ENCODE assay signal across 8 cellular contexts in genomic region chr11:59173964-59174663, GRCh38. TPM values are rescaled to one million over a fixed set of nuclear protein-coding genes. Genes with fewer than 3 reads are reported as not detected.
A peak's percentile ranks its signal among the peaks of the same experiment; 100 is the strongest.
DNase-seq lines count a peak whose midpoint lies in the region; ATAC-seq, FAIRE-seq and TF ChIP-seq lines count a peak whose summit lies in the region.

No MANE protein-coding gene starts in this region.

- peaks cover 0 to 6% (median 5%) of the 10 kb centered on the region in 5 experiments for H3K9me3 Mint-ChIP-seq in brain

- RAD21 ChIA-PET in HCT116 (lab: Charles Lee; ENCODE audit: low non-redundant PET in 1 of 2, low total read pairs in 2 of 2, uncharacterized antibody in 2 of 2, unreplicated experiment in 2 of 2) = interaction anchor here in 1 of 2 experiments (0.7 kb wide), 1 partner anchor 16 kb away, joined by 3 read pairs; no protein-coding TSS in a partner anchor

- H3K4me1 ChIP-seq in HCT116 (ENCODE audit: control insufficient read depth in 1 of 2, insufficient read depth in 2 of 2, low read length in 2 of 2) (peaks cover 14 to 39% of the 10 kb centered on the region in 2 experiments; a peak in 3 of 4 replicates), HepG2 (ENCODE audit: insufficient read depth, low read length) (peaks cover 41% of the 10 kb centered on the region), BE2C (no peaks in the 10 kb centered on the region)

- FAIRE-seq in HepG2 (lab: Jason Lieb, UNC) = peak; percentile 67

- TF ChIP-seq POLR2A in HCT116 (IDR thresholded peaks at IDR 0.05; ENCODE audit: borderline replicate concordance, extremely low read depth, insufficient read depth, insufficient read length) (no peak), HepG2 (IDR thresholded peaks at IDR 0.05; ENCODE audit: insufficient read depth in 1 of 2, low read depth in 2 of 2, low read length in 2 of 2) (no peak)

- in situ Hi-C loops in HepG2 (cut with HindIII; ENCODE audit: extremely low pct_ligation_motif_present, low pct_unique_long_range_greater_than_20kb) = loop anchor here (5.0 to 10.0 kb wide), 2 partner anchors 33 to 111 kb away; no protein-coding TSS in a partner anchor

- DNase-seq in HCT116 (ENCODE audit: low read depth, low spot score) (no peak), HepG2 (ENCODE audit: low spot score) (peak; percentile 89), substantia nigra (lab: John Stamatoyannopoulos, UW) (peak in 1 of 49 donors; percentile 18), germinal center (ENCODE audit: low spot score) (no peak), BE2C (no peak)
- no peak for DNase-seq in stimulated activated CD4-positive, alpha-beta T cell treated with anti-CD3 and anti-CD28 coated beads, Interleukin-4, amount 100 ng/mL, for 24 hours

- H3K4me2 ChIP-seq in HCT116 (ENCODE audit: low read length) = peak overlapping the region; percentile 98
- H3K4me2 ChIP-seq in HepG2 (ENCODE audit: low read depth, low read length) = peak overlapping the region; percentile 100

- no peak overlapping the region for H3K27ac ChIP-seq in HCT116 (ENCODE audit: low read depth, low read length)
- H3K27ac ChIP-seq in HepG2 (ENCODE audit: extremely low read length, insufficient read depth, low read length) = peak overlapping the region; percentile 34
- H3K27ac ChIP-seq in substantia nigra (ENCODE audit: low read depth, low read length, poor library complexity, severe bottlenecking) = peak overlapping the region; percentile 99

- H3K36me3 Mint-ChIP-seq in brain = peaks cover 31% of the 10 kb centered on the region

- H3K36me3 ChIP-seq in HCT116 (ENCODE audit: control insufficient read depth in 1 of 2, insufficient read depth in 2 of 2, low read length in 2 of 2) = no peaks in the 10 kb centered on the region
- H3K36me3 ChIP-seq in HepG2 (replicated peaks in 1 of 2; ENCODE audit: control insufficient read depth in 1 of 2, insufficient read depth in 2 of 2, low read length in 2 of 2) = no peaks in the 10 kb centered on the region
- H3K36me3 ChIP-seq in BE2C = no peaks in the 10 kb centered on the region

- H3K4me3 ChIP-seq in HCT116 (replicated peaks in 1 of 2; ENCODE audit: low read depth in 1 of 2, low read length in 2 of 2) (no peak overlapping the region), HepG2 (replicated peaks in 1 of 3; ENCODE audit: insufficient read depth in 1 of 3, low read depth in 2 of 3, low read length in 3 of 3) (peak overlapping the region; percentile 67 to 80 (median 68)), BE2C (ENCODE audit: low read depth, low read length) (no peak overlapping the region)

- peaks cover 56% of the 10 kb centered on the region for H3K4me1 Mint-ChIP-seq in brain

- 6% methylated on average over 6 of the region's 7 CpGs for WGBS in HepG2 (ENCODE audit: low lambda C conversion rate)

- intact Hi-C loops in HCT116 (cut with micrococcal nuclease) = no loop called here
- intact Hi-C loops in HepG2 (cut with micrococcal nuclease; ENCODE audit: unreplicated experiment) = no loop called here

- peaks cover 12% of the 10 kb centered on the region for H3K27me3 Mint-ChIP-seq in brain

- ATAC-seq in HCT116 = no peak
- peak; percentile 49 for ATAC-seq in HepG2
- no peak for ATAC-seq in HG03565 (IDR thresholded peaks at IDR 0.05; ENCODE audit: unreplicated experiment)

- POLR2A ChIA-PET in HCT116 (lab: Charles Lee) (no interaction called here), HepG2 (lab: Yijun Ruan, JAX) (interaction anchor here (0.6 to 4.4 kb wide), 6 partner anchors 8 to 503 kb away, joined by 3 to 46 read pairs (median 4); partner anchors contain the start of gene FAM111A)

- no peak for TF ChIP-seq CTCF in HCT116 (IDR thresholded peaks at IDR 0.05 in 2 of 3, conservative IDR thresholded peaks at IDR 0.05 in 1 of 3; ENCODE audit: borderline replicate concordance in 1 of 3, insufficient read depth in 1 of 3, low read depth in 2 of 3, low read length in 2 of 3)
- no peak for TF ChIP-seq CTCF in brain (conservative IDR thresholded peaks at IDR 0.05)
- 0 out of 2 replicates have a peak, but pooled peaks have one; percentile 21 for TF ChIP-seq CTCF in HepG2 (CRISPR knock-in tag; IDR thresholded peaks at IDR 0.05)
- TF ChIP-seq CTCF in BE2C (IDR thresholded peaks at IDR 0.05; ENCODE audit: low read depth, low read length) = no peak

- H3K4me3 Mint-ChIP-seq in brain = peak overlapping the region; percentile 94 to 98 (median 97)

- no peaks in the 10 kb centered on the region for H3K9me3 ChIP-seq in HCT116 (ENCODE audit: control insufficient read depth in 1 of 2, insufficient read depth in 1 of 2, low read depth in 1 of 2, low read length in 2 of 2)
- no peaks in the 10 kb centered on the region for H3K9me3 ChIP-seq in HepG2 (ENCODE audit: low read length)
- H3K9me3 ChIP-seq in BE2C = no peaks in the 10 kb centered on the region

- H2AFZ ChIP-seq in HCT116 (ENCODE audit: low read depth, low read length, poor library complexity, severe bottlenecking) (no peak overlapping the region), HepG2 (ENCODE audit: low read length) (no peak overlapping the region)

- H4K20me1 ChIP-seq in HCT116 (ENCODE audit: insufficient read depth) = no peaks in the 10 kb centered on the region
- 0 out of 2 replicates have a peak, but pooled peaks cover 3% of the 10 kb centered on the region for H4K20me1 ChIP-seq in HepG2 (ENCODE audit: insufficient read depth, low read length)

- TF ChIP-seq RAD21 in HCT116 (IDR thresholded peaks at IDR 0.05; ENCODE audit: low read depth) (no peak), HepG2 (CRISPR knock-in tag; IDR thresholded peaks at IDR 0.05) (no peak)

- CTCF ChIA-PET in HCT116 (lab: Charles Lee) = interaction anchor here (0.7 to 2.7 kb wide), 2 partner anchors 9 to 12 kb away, joined by 3 to 23 read pairs; no protein-coding TSS in a partner anchor
- CTCF ChIA-PET in HepG2 (lab: Yijun Ruan, JAX; ENCODE audit: low intra/inter-chr PET ratio, low total read pairs) = interaction anchor here (0.8 kb wide), 1 partner anchor 34 kb away, joined by 3 read pairs; no protein-coding TSS in a partner anchor

- BruUV-seq in HCT116 (replicated peaks; lab: Mats Ljungman, UMichigan) (no TSS peak), HepG2 (replicated peaks; lab: Mats Ljungman, UMichigan) (TSS peak; percentile 57)

- H3K79me2 ChIP-seq in HCT116 (ENCODE audit: insufficient read depth, low read length) (no peaks in the 10 kb centered on the region), HepG2 (ENCODE audit: insufficient read depth, low read length) (no peaks in the 10 kb centered on the region)

- H3K9me2 ChIP-seq in HCT116 (ENCODE audit: insufficient read depth) = no peaks in the 10 kb centered on the region

- TF ChIP-seq EP300 in HepG2 (IDR thresholded peaks at IDR 0.05; ENCODE audit: low read depth in 2 of 2, low read length in 2 of 2) = peak; percentile 82 to 83
- TF ChIP-seq EP300 in HepG2 (CRISPR knock-in tag; IDR thresholded peaks at IDR 0.05; ENCODE audit: borderline replicate concordance) = peak; percentile 53; the same call in 1 of the 2 replicates

- H3K27ac Mint-ChIP-seq in brain = peak overlapping the region; percentile 89 to 98 (median 95)

- H3K9ac ChIP-seq in HCT116 (ENCODE audit: low read length) (no peak overlapping the region), HepG2 (ENCODE audit: insufficient read depth, low read depth, low read length) (0 out of 2 replicates have a peak overlapping the region, but pooled peaks have one; percentile 10)

- no peaks in the 10 kb centered on the region for H3K27me3 ChIP-seq in HCT116 (ENCODE audit: insufficient read depth, low read length)
- H3K27me3 ChIP-seq in HepG2 (ENCODE audit: control insufficient read depth in 1 of 2, insufficient read depth in 2 of 2, low read length in 2 of 2) = no peaks in the 10 kb centered on the region; a peak in 1 of 5 replicates
- H3K27me3 ChIP-seq in BE2C = peaks cover 14% of the 10 kb centered on the region

RNA-seq across cellular contexts. Expression of gene DTX4, which starts 2.2 kb away (rescaled TPM):
- total RNA-seq in HCT116 (2021; ENCODE audit: unreplicated experiment) (7.6 TPM), HepG2 (2016; rRNA removed; fragmentation: Illumina TruSeq; extraction: Trizol) (5.6 and 6.9 TPM in 2 replicates)
- polyA plus RNA-seq in HCT116 (2012) = 3.6 and 4.3 TPM in 2 replicates
- polyA plus RNA-seq in brain (ENCODE audit: insufficient read depth, low read depth, low replicate concordance) (5.2 TPM), HepG2 (2011; rRNA removed) (0.50 and 0.67 TPM in 2 replicates)
- total RNA-seq in HepG2 (2016; cell fraction: cytosol; rRNA removed; fragmentation: Illumina TruSeq; extraction: Trizol; ENCODE audit: low read depth) = 1.0 and 1.1 TPM in 2 replicates
- 5.8 and 5.9 TPM in 2 replicates for total RNA-seq in HepG2 (2016; cell fraction: insoluble cytoplasmic fraction; rRNA removed; fragmentation: Illumina TruSeq; extraction: Trizol)
- 4.1 and 4.8 TPM in 2 replicates for total RNA-seq in HepG2 (2016; cell fraction: membrane; rRNA removed; fragmentation: Illumina TruSeq; extraction: Trizol)
- 5.4 and 6.2 TPM in 2 replicates for total RNA-seq in HepG2 (2016; cell fraction: nucleus; rRNA removed; fragmentation: Illumina TruSeq; extraction: Trizol)
- 0.37 and 0.47 TPM in 2 replicates for polyA plus RNA-seq in HepG2 (2011; cell fraction: cytosol; rRNA removed)
- 2.6 and 3.0 TPM in 2 replicates for polyA plus RNA-seq in HepG2 (2011; cell fraction: nucleus; rRNA removed)
- 0.91 and 0.99 TPM in 2 replicates for polyA plus RNA-seq in HepG2 (2012)
- 0.53 and 0.69 TPM in 2 replicates for polyA plus RNA-seq in HepG2 (2016; cell fraction: cytosol; fragmentation: Illumina TruSeq; extraction: Trizol; ENCODE audit: low read depth)
- polyA plus RNA-seq in HepG2 (2016; cell fraction: insoluble cytoplasmic fraction; fragmentation: Illumina TruSeq; extraction: Trizol; ENCODE audit: low read depth) = 5.1 and 5.8 TPM in 2 replicates
- 2.1 and 2.3 TPM in 2 replicates for polyA plus RNA-seq in HepG2 (2016; cell fraction: membrane; fragmentation: Illumina TruSeq; extraction: Trizol; ENCODE audit: low read depth)
- polyA plus RNA-seq in HepG2 (2016; cell fraction: nucleus; fragmentation: Illumina TruSeq; extraction: Trizol; ENCODE audit: insufficient read depth, low read depth) = 6.9 and 7.2 TPM in 2 replicates
- polyA minus RNA-seq in HepG2 (2011; rRNA and poly(A)+ RNA removed; ENCODE audit: low replicate concordance) = 3.2 and 10.3 TPM in 2 replicates
- 1.1 and 1.2 TPM in 2 replicates for polyA minus RNA-seq in HepG2 (2011; cell fraction: cytosol; rRNA and poly(A)+ RNA removed)
- 2.4 and 2.8 TPM in 2 replicates for polyA minus RNA-seq in HepG2 (2011; cell fraction: nucleus; rRNA and poly(A)+ RNA removed)
- polyA plus RNA-seq in BE2C (2012; ENCODE audit: insufficient read depth, insufficient read length, low read depth) = 0.31 TPM

RNA-seq across cellular contexts. Expression of gene FAM111A, which starts 31.5 kb away (rescaled TPM):
- 30.3 TPM for total RNA-seq in HCT116 (2021; ENCODE audit: unreplicated experiment)
- 9.0 and 13.5 TPM in 2 replicates for polyA plus RNA-seq in HCT116 (2012)
- 5.5 TPM for polyA plus RNA-seq in brain (ENCODE audit: insufficient read depth, low read depth, low replicate concordance)
- total RNA-seq in HepG2 (2016; rRNA removed; fragmentation: Illumina TruSeq; extraction: Trizol) = 13.5 and 17.0 TPM in 2 replicates
- 0.88 and 1.4 TPM in 2 replicates for total RNA-seq in HepG2 (2016; cell fraction: cytosol; rRNA removed; fragmentation: Illumina TruSeq; extraction: Trizol; ENCODE audit: low read depth)
- total RNA-seq in HepG2 (2016; cell fraction: insoluble cytoplasmic fraction; rRNA removed; fragmentation: Illumina TruSeq; extraction: Trizol) = 14.4 and 15.0 TPM in 2 replicates
- total RNA-seq in HepG2 (2016; cell fraction: membrane; rRNA removed; fragmentation: Illumina TruSeq; extraction: Trizol) = 4.5 and 6.7 TPM in 2 replicates
- total RNA-seq in HepG2 (2016; cell fraction: nucleus; rRNA removed; fragmentation: Illumina TruSeq; extraction: Trizol) = 17.0 and 17.9 TPM in 2 replicates
- 3.2 and 3.9 TPM in 2 replicates for polyA plus RNA-seq in HepG2 (2011; rRNA removed)
- polyA plus RNA-seq in HepG2 (2011; cell fraction: cytosol; rRNA removed) = 1.4 and 2.2 TPM in 2 replicates
- 8.9 and 11.1 TPM in 2 replicates for polyA plus RNA-seq in HepG2 (2011; cell fraction: nucleus; rRNA removed)
- 2.7 and 4.6 TPM in 2 replicates for polyA plus RNA-seq in HepG2 (2012)
- 0.55 and 0.80 TPM in 2 replicates for polyA plus RNA-seq in HepG2 (2016; cell fraction: cytosol; fragmentation: Illumina TruSeq; extraction: Trizol; ENCODE audit: low read depth)
- polyA plus RNA-seq in HepG2 (2016; cell fraction: insoluble cytoplasmic fraction; fragmentation: Illumina TruSeq; extraction: Trizol; ENCODE audit: low read depth) = 6.4 and 9.5 TPM in 2 replicates
- 1.7 and 2.3 TPM in 2 replicates for polyA plus RNA-seq in HepG2 (2016; cell fraction: membrane; fragmentation: Illumina TruSeq; extraction: Trizol; ENCODE audit: low read depth)
- 28.5 and 30.8 TPM in 2 replicates for polyA plus RNA-seq in HepG2 (2016; cell fraction: nucleus; fragmentation: Illumina TruSeq; extraction: Trizol; ENCODE audit: insufficient read depth, low read depth)
- 2.8 and 25.3 TPM in 2 replicates for polyA minus RNA-seq in HepG2 (2011; rRNA and poly(A)+ RNA removed; ENCODE audit: low replicate concordance)
- polyA minus RNA-seq in HepG2 (2011; cell fraction: cytosol; rRNA and poly(A)+ RNA removed) = 2.6 and 4.8 TPM in 2 replicates
- 14.2 and 14.3 TPM in 2 replicates for polyA minus RNA-seq in HepG2 (2011; cell fraction: nucleus; rRNA and poly(A)+ RNA removed)
- 0.31 TPM for polyA plus RNA-seq in BE2C (2012; ENCODE audit: insufficient read depth, insufficient read length, low read depth)

RNA-seq across cellular contexts. Expression of gene MPEG1, which starts 38.6 kb away (rescaled TPM):
- 0.07 TPM for total RNA-seq in HCT116 (2021; ENCODE audit: unreplicated experiment)
- polyA plus RNA-seq in HCT116 (2012) = not detected in 2 replicates
- polyA plus RNA-seq in brain (ENCODE audit: insufficient read depth, low read depth, low replicate concordance) = 2.3 TPM
- total RNA-seq in HepG2 (2016; rRNA removed; fragmentation: Illumina TruSeq; extraction: Trizol) = not detected in 2 replicates
- not detected in 2 replicates for total RNA-seq in HepG2 (2016; cell fraction: cytosol; rRNA removed; fragmentation: Illumina TruSeq; extraction: Trizol; ENCODE audit: low read depth)
- not detected in 2 replicates for total RNA-seq in HepG2 (2016; cell fraction: insoluble cytoplasmic fraction; rRNA removed; fragmentation: Illumina TruSeq; extraction: Trizol)
- not detected in 2 replicates for total RNA-seq in HepG2 (2016; cell fraction: membrane; rRNA removed; fragmentation: Illumina TruSeq; extraction: Trizol)
- not detected in 2 replicates for total RNA-seq in HepG2 (2016; cell fraction: nucleus; rRNA removed; fragmentation: Illumina TruSeq; extraction: Trizol)
- polyA plus RNA-seq in HepG2 (2011; rRNA removed) = not detected in 2 replicates
- polyA plus RNA-seq in HepG2 (2011; cell fraction: cytosol; rRNA removed) = not detected in 2 replicates
- not detected in 2 replicates for polyA plus RNA-seq in HepG2 (2011; cell fraction: nucleus; rRNA removed)
- not detected in 2 replicates for polyA plus RNA-seq in HepG2 (2012)
- polyA plus RNA-seq in HepG2 (2016; cell fraction: cytosol; fragmentation: Illumina TruSeq; extraction: Trizol; ENCODE audit: low read depth) = not detected in 2 replicates
- polyA plus RNA-seq in HepG2 (2016; cell fraction: insoluble cytoplasmic fraction; fragmentation: Illumina TruSeq; extraction: Trizol; ENCODE audit: low read depth) = not detected in 2 replicates
- polyA plus RNA-seq in HepG2 (2016; cell fraction: membrane; fragmentation: Illumina TruSeq; extraction: Trizol; ENCODE audit: low read depth) = not detected in 2 replicates
- polyA plus RNA-seq in HepG2 (2016; cell fraction: nucleus; fragmentation: Illumina TruSeq; extraction: Trizol; ENCODE audit: insufficient read depth, low read depth) = not detected in 2 replicates
- not detected in 2 replicates for polyA minus RNA-seq in HepG2 (2011; rRNA and poly(A)+ RNA removed; ENCODE audit: low replicate concordance)
- not detected in 2 replicates for polyA minus RNA-seq in HepG2 (2011; cell fraction: cytosol; rRNA and poly(A)+ RNA removed)
- polyA minus RNA-seq in HepG2 (2011; cell fraction: nucleus; rRNA and poly(A)+ RNA removed) = not detected in 2 replicates
- polyA plus RNA-seq in BE2C (2012; ENCODE audit: insufficient read depth, insufficient read length, low read depth) = not detected

Comparison
In these comparisons a context has a peak if more than half of its experiments do, and no peak if none do; other contexts are left out.
1. H3K4me3 ChIP-seq: peak in HepG2 (3 of 3); none in HCT116 (0 of 2) and BE2C (single experiment).
2. Of the 20 proteins assayed by ChIP-seq in both HepG2 and HCT116: peak only in HepG2: CTCF, MAX, ZBTB33 and ZFX; only in HCT116: none; in both: CEBPB; in neither: 15.